14 cellular contexts compared by ENCODE assay signal in the genomic region with DNA sequence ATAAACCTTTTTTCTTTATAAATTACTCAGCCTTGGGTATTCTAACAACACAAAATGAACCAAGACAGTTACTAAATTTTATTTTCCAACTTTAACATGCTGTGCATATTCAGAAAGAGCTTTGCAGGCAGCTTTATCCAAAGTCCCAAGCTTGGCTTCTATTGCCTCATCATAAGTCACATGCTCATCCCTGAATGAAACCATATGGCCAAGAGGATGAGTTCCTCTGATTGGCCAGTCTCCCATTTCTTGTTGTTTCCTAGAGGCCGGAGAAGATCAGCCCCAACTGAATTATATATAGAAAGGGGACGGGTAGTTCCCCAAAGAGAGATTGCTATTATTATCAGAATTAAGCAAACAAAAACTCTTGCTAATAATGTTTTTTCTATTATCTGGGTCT.
"Had no signal": no experiment of that assay in that cellular context is flagged by ENCODE, and none has a peak within 500 bp of the region (broad histone marks: within the 10 kb centered on the region; RNA-seq: fewer than 3 reads in every experiment).

No MANE protein-coding gene starts in this region.

- H3K27ac ChIP-seq: adrenal gland, sigmoid colon, transverse colon had no signal

- H3K4me1 ChIP-seq: adrenal gland, sigmoid colon, transverse colon had no signal

- FAIRE-seq: TTC549 had no signal

- H3K4me3 ChIP-seq: adrenal gland, sigmoid colon, transverse colon had no signal

- H3K36me3 ChIP-seq: adrenal gland, sigmoid colon, transverse colon had no signal

- DNase-seq: activated B cell treated with CpG ODN at 0.5 μM for 24 hours; activated CD4-positive, alpha-beta T cell treated with anti-CD3 and anti-CD28 coated beads, Interleukin-2, amount 10 ng/mL, durations not matched to agents 7 days and 5 days; activated CD8-positive, alpha-beta memory T cell treated with anti-CD3 and anti-CD28 coated beads for 24 hours; activated naive CD4-positive, alpha-beta T cell treated with anti-CD3 and anti-CD28 coated beads for 36 hours; adrenal gland; central memory CD4-positive, alpha-beta T cell; hippocampal formation; kidney glomerular epithelial cell; sigmoid colon; stimulated activated CD4-positive, alpha-beta T cell treated with anti-CD3 and anti-CD28 coated beads, Interleukin-12 subunit alpha, Interleukin-12 subunit beta, amount 100 ng/mL, for 4 hours; stimulated activated naive CD4-positive, alpha-beta T cell; substantia nigra; transverse colon had no signal

- H3K9me3 ChIP-seq: adrenal gland, transverse colon had no signal

- H3K27me3 ChIP-seq: adrenal gland, sigmoid colon, transverse colon had no signal
